ENCODE assay signal across 11 cellular contexts in genomic region chr12:116055895-116056607, GRCh38.
"Had no signal": no experiment of that assay in that cellular context is flagged by ENCODE, and none has a peak within 500 bp of the region (broad histone marks: within the 10 kb centered on the region; RNA-seq: fewer than 3 reads in every experiment).

No MANE protein-coding gene starts in this region.

- H3K36me3 ChIP-seq: gastrocnemius medialis, heart right ventricle, pancreas had no signal

- H3K27ac ChIP-seq: heart right ventricle, pancreas had no signal

- H3K9me3 Mint-ChIP-seq: activated T-helper 1 cell treated with anti-CD3 and anti-CD28 coated beads, Interleukin-12 subunit alpha, Interleukin-12 subunit beta, Interleukin-2, Interleukin-4 antibody, amounts not matched to agents 30 ng/mL and 10 ng/mL and 1 ng/mL, durations not matched to agents 14 hours and 24 hours and 36 hours had no signal

- H3K4me3 ChIP-seq: gastrocnemius medialis, heart right ventricle, pancreas had no signal

- H3K9me3 ChIP-seq: gastrocnemius medialis, heart right ventricle, pancreas had no signal

- ATAC-seq: gastrocnemius medialis, heart right ventricle, pancreas had no signal

- H3K27me3 ChIP-seq: gastrocnemius medialis, heart right ventricle, pancreas had no signal

- H3K4me3 Mint-ChIP-seq: activated T-helper 1 cell treated with anti-CD3 and anti-CD28 coated beads, Interleukin-12 subunit alpha, Interleukin-12 subunit beta, Interleukin-2, Interleukin-4 antibody, amounts not matched to agents 30 ng/mL and 10 ng/mL and 1 ng/mL, durations not matched to agents 14 hours and 24 hours and 36 hours had no signal

- H3K27ac Mint-ChIP-seq: activated T-helper 1 cell treated with anti-CD3 and anti-CD28 coated beads, Interleukin-12 subunit alpha, Interleukin-12 subunit beta, Interleukin-2, Interleukin-4 antibody, amounts not matched to agents 30 ng/mL and 10 ng/mL and 1 ng/mL, durations not matched to agents 14 hours and 24 hours and 36 hours had no signal

- DNase-seq: activated CD4-positive, alpha-beta T cell treated with anti-CD3 and anti-CD28 coated beads for 4 hours; activated naive CD4-positive, alpha-beta T cell treated with Interleukin-2 at 50 U/mL for 16 hours; cortex of kidney; effector CD8-positive, alpha-beta T cell; gastrocnemius medialis; heart right ventricle; mesendoderm; pancreas; stimulated activated CD4-positive, alpha-beta T cell treated with anti-CD3 and anti-CD28 coated beads, Interleukin-4, amount 100 ng/mL, for 24 hours; T1000 had no signal
